ENCODE assay signal across 11 cellular contexts in the genomic region with DNA sequence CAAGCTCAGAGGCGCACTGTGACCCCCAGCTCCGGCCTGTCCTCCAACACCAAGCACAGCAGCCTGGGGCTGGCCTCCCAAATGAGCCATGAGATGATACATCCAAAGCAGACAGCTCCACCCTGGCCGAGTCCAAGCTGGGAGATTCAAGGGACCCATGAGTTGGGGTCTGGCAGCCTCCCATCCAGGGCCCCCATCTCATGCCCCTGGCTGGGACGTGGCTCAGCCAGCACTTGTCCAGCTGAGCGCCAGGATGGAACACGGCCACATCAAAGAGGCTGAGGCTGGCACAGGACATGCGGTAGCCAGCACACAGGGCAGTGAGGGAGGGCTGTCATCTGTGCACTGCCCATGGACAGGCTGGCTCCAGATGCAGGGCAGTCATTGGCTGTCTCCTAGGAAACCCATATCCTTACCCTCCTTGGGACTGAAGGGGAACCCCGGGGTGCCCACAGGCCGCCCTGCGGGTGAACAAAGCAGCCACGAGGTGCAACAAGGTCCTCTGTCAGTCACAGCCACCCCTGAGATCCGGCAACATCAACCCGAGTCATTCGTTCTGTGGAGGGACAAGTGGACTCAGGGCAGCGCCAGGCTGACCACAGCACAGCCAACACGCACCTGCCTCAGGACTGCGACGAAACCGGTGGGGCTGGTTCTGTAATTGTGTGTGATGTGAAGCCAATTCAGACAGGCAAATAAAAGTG. TPM values are rescaled to one million over a fixed set of nuclear protein-coding genes. Genes with fewer than 3 reads are reported as not detected.
DNase-seq lines count a peak whose midpoint lies in the region; ATAC-seq and TF ChIP-seq lines count a peak whose summit lies in the region.
"Had no signal": no experiment of that assay in that cellular context is flagged by ENCODE, and none has a peak within 500 bp of the region (broad histone marks: within the 10 kb centered on the region; RNA-seq: fewer than 3 reads in every experiment).

No MANE protein-coding gene starts in this region.

- intact Hi-C loops in PC-3 (cut with micrococcal nuclease) (no loop called here), right cardiac atrium (cut with DNase I) (no loop called here)

- H4K20me1 ChIP-seq in PC-3 (ENCODE audit: low read length): no peaks in the 10 kb centered on the region

- no peak overlapping the region for H3K27ac Mint-ChIP-seq in stimulated activated memory B cell treated with anti-CD40 and anti-IgM and Interleukin-4, amounts not matched to agents 10 μg/mL and 1 μg/mL and 100 μg/mL, for 72 hours

- no peaks in the 10 kb centered on the region for H3F3A ChIP-seq in PC-3 (ENCODE audit: low read length, unreplicated experiment)

- ATAC-seq in PC-3: peak; percentile 69
- peak in 1 of 2 donors; percentile 3 for ATAC-seq in right cardiac atrium
- no peak for ATAC-seq in HG02884 (IDR thresholded peaks at IDR 0.05; ENCODE audit: unreplicated experiment)
- no peak for ATAC-seq in stimulated activated memory B cell treated with anti-CD40 and anti-IgM and Interleukin-4, amounts not matched to agents 10 μg/mL and 1 μg/mL and 100 μg/mL, for 72 hours
- no peak for ATAC-seq in GM18498 (IDR thresholded peaks at IDR 0.05; ENCODE audit: unreplicated experiment)
- no peak for ATAC-seq in GM21360 (IDR thresholded peaks at IDR 0.05; ENCODE audit: unreplicated experiment)
- ATAC-seq: gastroesophageal sphincter had no signal

- 78% methylated on average over 19 of the region's 19 CpGs for WGBS in right cardiac atrium

- H3K79me2 ChIP-seq in PC-3 (ENCODE audit: low read length): peaks cover 4% of the 10 kb centered on the region

- H3K9me2 ChIP-seq in PC-3 (replicated peaks; ENCODE audit: low read length): no peaks in the 10 kb centered on the region

- H3K36me3 ChIP-seq in PC-3 (ENCODE audit: low read depth, low read length): peaks cover 10% of the 10 kb centered on the region; the same call in 1 of the 2 replicates

- H3K4me2 ChIP-seq in PC-3 (ENCODE audit: low read length): peak overlapping the region; percentile 77

- CTCF ChIA-PET in PC-3 (lab: Charles Lee): no interaction called here

- H3K27me3 ChIP-seq in PC-3 (ENCODE audit: low read length): no peaks in the 10 kb centered on the region
- H3K27me3 ChIP-seq in right cardiac atrium (ENCODE audit: control insufficient read depth, insufficient read depth): no peaks in the 10 kb centered on the region
- H3K27me3 ChIP-seq: gastroesophageal sphincter had no signal

- H3K9me3 Mint-ChIP-seq in stimulated activated memory B cell treated with anti-CD40 and anti-IgM and Interleukin-4, amounts not matched to agents 10 μg/mL and 1 μg/mL and 100 μg/mL, for 72 hours: peaks cover 7% of the 10 kb centered on the region

- H3K9me3 ChIP-seq in PC-3 (ENCODE audit: low read length): no peaks in the 10 kb centered on the region
- no peaks in the 10 kb centered on the region for H3K9me3 ChIP-seq in right cardiac atrium (ENCODE audit: control insufficient read depth, low read length)

- peak overlapping the region; percentile 96 for H3K27ac ChIP-seq in C4-2B
- H3K27ac ChIP-seq in PC-3 (ENCODE audit: low read length): peak overlapping the region; percentile 76
- no peak overlapping the region for H3K27ac ChIP-seq in right cardiac atrium (ENCODE audit: low read length)
- H3K27ac ChIP-seq: gastroesophageal sphincter, skin epidermis had no signal

- H3K36me3 Mint-ChIP-seq in stimulated activated memory B cell treated with anti-CD40 and anti-IgM and Interleukin-4, amounts not matched to agents 10 μg/mL and 1 μg/mL and 100 μg/mL, for 72 hours: peaks cover 43% of the 10 kb centered on the region

- BruUV-seq in PC-3 (replicated peaks; lab: Mats Ljungman, UMichigan): no TSS peak

- H3K4me1 ChIP-seq in PC-3 (ENCODE audit: insufficient read depth, low read length): peaks cover 34% of the 10 kb centered on the region
- H3K4me1 ChIP-seq in right cardiac atrium (ENCODE audit: control insufficient read depth, insufficient read depth, low read length): no peaks in the 10 kb centered on the region
- H3K4me1 ChIP-seq: gastroesophageal sphincter had no signal

- no peak overlapping the region for H2AFZ ChIP-seq in PC-3 (ENCODE audit: low read length)

- no peaks in the 10 kb centered on the region for H3K27me3 Mint-ChIP-seq in stimulated activated memory B cell treated with anti-CD40 and anti-IgM and Interleukin-4, amounts not matched to agents 10 μg/mL and 1 μg/mL and 100 μg/mL, for 72 hours

- DNase-seq in PC-3: peak; percentile 94
- peak; percentile 16 to 47 (median 41) for DNase-seq in right cardiac atrium
- DNase-seq in pons (ENCODE audit: low spot score): peak; percentile 31
- DNase-seq: NCI-H1436 had no signal

- peaks cover 7% of the 10 kb centered on the region for H3K4me1 Mint-ChIP-seq in stimulated activated memory B cell treated with anti-CD40 and anti-IgM and Interleukin-4, amounts not matched to agents 10 μg/mL and 1 μg/mL and 100 μg/mL, for 72 hours

- peak overlapping the region; percentile 29 for H3K9ac ChIP-seq in PC-3 (ENCODE audit: low read length)

- H3K4me3 Mint-ChIP-seq in stimulated activated memory B cell treated with anti-CD40 and anti-IgM and Interleukin-4, amounts not matched to agents 10 μg/mL and 1 μg/mL and 100 μg/mL, for 72 hours: no peak overlapping the region

- POLR2A ChIA-PET in PC-3 (lab: Charles Lee; ENCODE audit: unreplicated experiment): no interaction called here

- TF ChIP-seq CTCF in C4-2B (conservative IDR thresholded peaks at IDR 0.05) (no peak), PC-3 (conservative IDR thresholded peaks at IDR 0.05; ENCODE audit: low read depth, low read length) (no peak)

- H3K4me3 ChIP-seq in PC-3 (ENCODE audit: low read length) (no peak overlapping the region), right cardiac atrium (ENCODE audit: low read length) (no peak overlapping the region)
- H3K4me3 ChIP-seq: gastroesophageal sphincter, skin epidermis had no signal

RNA-seq across cellular contexts. Expression of a gene that starts 29.1 kb away (rescaled TPM):
- total RNA-seq in PC-3 (2014; rRNA removed) (54.2 and 66.6 TPM in 2 replicates), right cardiac atrium (1 to 10 TPM; 2.3 to 5.0 (median 3.8) TPM)
- 3.9 TPM for polyA plus RNA-seq in right cardiac atrium

Comparison
In these comparisons a context has a peak if more than half of its experiments do, and no peak if none do; other contexts are left out.
1. DNase-seq: peak in every context shown above with its lines; median percentile 94 in PC-3; 41 in right cardiac atrium; 31 in pons.